ENCODE assay signal across 1 cellular context in the genomic region with DNA sequence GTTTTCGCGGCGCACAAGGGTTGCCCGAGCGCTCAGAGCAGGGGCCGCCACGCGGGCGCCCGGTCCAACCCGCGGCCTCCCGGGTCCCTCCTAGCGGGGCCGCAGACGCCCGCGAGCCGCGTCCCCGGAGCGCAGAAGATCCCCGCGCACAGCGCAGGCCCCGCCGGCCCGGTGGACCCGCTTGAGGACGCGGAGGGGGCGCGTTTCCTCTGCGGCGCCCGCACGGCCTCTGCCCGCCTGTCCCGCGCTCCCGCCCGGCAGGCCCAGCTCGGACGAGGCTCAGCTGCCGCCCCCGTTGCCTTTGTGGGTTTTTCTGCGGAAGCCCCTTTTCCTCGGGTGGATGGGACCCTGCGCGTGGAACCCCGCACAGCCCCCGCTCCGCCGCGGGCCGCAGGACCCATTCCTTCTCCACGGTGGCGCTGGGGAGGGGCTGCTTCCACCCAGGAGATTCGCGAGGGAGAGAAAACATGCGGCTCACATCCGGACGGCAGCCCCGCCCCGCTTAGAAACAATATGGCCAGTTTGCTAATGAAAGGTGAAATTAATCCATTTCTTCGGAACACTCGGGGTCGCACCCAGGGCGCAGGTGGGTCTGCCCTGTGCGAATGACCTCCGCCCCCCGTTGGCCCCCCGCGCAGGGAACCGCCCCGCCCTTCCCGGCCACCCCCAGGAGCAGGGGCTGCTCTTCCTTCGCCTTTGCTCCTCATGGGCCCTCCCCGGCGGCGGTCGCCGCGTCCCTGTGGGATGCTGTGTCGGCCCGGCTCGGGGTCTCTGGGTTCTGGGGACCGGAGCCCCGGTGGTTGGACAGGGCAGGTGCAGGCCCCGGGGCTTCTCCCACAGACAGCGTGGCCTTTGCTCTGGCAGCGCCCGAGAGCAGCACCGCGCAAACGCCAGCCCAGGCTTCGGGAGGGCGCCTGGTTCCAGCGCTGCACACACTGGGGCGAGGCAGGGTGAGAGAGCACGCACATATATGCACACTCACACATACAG.
TF ChIP-seq lines count a peak whose summit lies in the region.

No MANE protein-coding gene starts in this region.

TF ChIP-seq in WTC11, 78 proteins besides CTCF, POLR2A, EP300 and RAD21 (continued from another document):
- 0 out of 2 replicates have a peak, but pooled peaks have one; percentile 44 for TF ChIP-seq FOXK1 (CRISPR knock-in tag; IDR thresholded peaks at IDR 0.05)
- TF ChIP-seq, protein P1, sequence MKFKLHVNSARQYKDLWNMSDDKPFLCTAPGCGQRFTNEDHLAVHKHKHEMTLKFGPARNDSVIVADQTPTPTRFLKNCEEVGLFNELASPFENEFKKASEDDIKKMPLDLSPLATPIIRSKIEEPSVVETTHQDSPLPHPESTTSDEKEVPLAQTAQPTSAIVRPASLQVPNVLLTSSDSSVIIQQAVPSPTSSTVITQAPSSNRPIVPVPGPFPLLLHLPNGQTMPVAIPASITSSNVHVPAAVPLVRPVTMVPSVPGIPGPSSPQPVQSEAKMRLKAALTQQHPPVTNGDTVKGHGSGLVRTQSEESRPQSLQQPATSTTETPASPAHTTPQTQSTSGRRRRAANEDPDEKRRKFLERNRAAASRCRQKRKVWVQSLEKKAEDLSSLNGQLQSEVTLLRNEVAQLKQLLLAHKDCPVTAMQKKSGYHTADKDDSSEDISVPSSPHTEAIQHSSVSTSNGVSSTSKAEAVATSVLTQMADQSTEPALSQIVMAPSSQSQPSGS (CRISPR knock-in tag; IDR thresholded peaks at IDR 0.05; ENCODE audit: borderline replicate concordance, low read depth) = no peak
- peak; percentile 47; the same call in 1 of the 2 replicates for TF ChIP-seq ETV6 (CRISPR knock-in tag; IDR thresholded peaks at IDR 0.05)
- peak; percentile 24; the same call in 1 of the 2 replicates for TF ChIP-seq ESRRA (CRISPR knock-in tag; IDR thresholded peaks at IDR 0.05; ENCODE audit: borderline replicate concordance)
- TF ChIP-seq, protein P2, sequence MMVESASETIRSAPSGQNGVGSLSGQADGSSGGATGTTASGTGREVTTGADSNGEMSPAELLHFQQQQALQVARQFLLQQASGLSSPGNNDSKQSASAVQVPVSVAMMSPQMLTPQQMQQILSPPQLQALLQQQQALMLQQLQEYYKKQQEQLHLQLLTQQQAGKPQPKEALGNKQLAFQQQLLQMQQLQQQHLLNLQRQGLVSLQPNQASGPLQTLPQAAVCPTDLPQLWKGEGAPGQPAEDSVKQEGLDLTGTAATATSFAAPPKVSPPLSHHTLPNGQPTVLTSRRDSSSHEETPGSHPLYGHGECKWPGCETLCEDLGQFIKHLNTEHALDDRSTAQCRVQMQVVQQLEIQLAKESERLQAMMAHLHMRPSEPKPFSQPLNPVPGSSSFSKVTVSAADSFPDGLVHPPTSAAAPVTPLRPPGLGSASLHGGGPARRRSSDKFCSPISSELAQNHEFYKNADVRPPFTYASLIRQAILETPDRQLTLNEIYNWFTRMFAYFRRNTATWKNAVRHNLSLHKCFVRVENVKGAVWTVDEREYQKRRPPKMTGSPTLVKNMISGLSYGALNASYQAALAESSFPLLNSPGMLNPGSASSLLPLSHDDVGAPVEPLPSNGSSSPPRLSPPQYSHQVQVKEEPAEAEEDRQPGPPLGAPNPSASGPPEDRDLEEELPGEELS (CRISPR knock-in tag; IDR thresholded peaks at IDR 0.05) = peak; percentile 85
- 0 out of 2 replicates have a peak, but pooled peaks have one; percentile 43 for TF ChIP-seq ZNF317 (CRISPR knock-in tag; IDR thresholded peaks at IDR 0.05; ENCODE audit: borderline replicate concordance, low read depth)
- TF ChIP-seq, protein P3, sequence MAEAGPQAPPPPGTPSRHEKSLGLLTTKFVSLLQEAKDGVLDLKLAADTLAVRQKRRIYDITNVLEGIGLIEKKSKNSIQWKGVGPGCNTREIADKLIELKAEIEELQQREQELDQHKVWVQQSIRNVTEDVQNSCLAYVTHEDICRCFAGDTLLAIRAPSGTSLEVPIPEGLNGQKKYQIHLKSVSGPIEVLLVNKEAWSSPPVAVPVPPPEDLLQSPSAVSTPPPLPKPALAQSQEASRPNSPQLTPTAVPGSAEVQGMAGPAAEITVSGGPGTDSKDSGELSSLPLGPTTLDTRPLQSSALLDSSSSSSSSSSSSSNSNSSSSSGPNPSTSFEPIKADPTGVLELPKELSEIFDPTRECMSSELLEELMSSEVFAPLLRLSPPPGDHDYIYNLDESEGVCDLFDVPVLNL (CRISPR knock-in tag; IDR thresholded peaks at IDR 0.05; ENCODE audit: borderline replicate concordance, low read depth) = 0 out of 2 replicates have a peak, but pooled peaks have one; percentile 36
- TF ChIP-seq IRF1 (CRISPR knock-in tag; IDR thresholded peaks at IDR 0.05) = 0 out of 2 replicates have a peak, but pooled peaks have one; percentile 83
- TF ChIP-seq ZNF263 (CRISPR knock-in tag; IDR thresholded peaks at IDR 0.05; ENCODE audit: low read depth) = peak; percentile 42; the same call in 1 of the 2 replicates
- TF ChIP-seq ELF4 (CRISPR knock-in tag; IDR thresholded peaks at IDR 0.05; ENCODE audit: low read depth) = peak; percentile 84; the same call in 1 of the 2 replicates
- TF ChIP-seq NR2C2 (CRISPR knock-in tag; IDR thresholded peaks at IDR 0.05) = 0 out of 2 replicates have a peak, but pooled peaks have one; percentile 31
- peak; percentile 76; the same call in 1 of the 2 replicates for TF ChIP-seq TP53 (CRISPR knock-in tag; IDR thresholded peaks at IDR 0.05)
- 0 out of 2 replicates have a peak, but pooled peaks have one; percentile 29 for TF ChIP-seq IRF2 (CRISPR knock-in tag; IDR thresholded peaks at IDR 0.05; ENCODE audit: borderline replicate concordance, low read depth)
- TF ChIP-seq GTF2I (CRISPR knock-in tag; conservative IDR thresholded peaks at IDR 0.05) = no peak
- peak; percentile 91 for TF ChIP-seq JUN (CRISPR knock-in tag; IDR thresholded peaks at IDR 0.05)
- peak; percentile 58; the same call in 1 of the 2 replicates for TF ChIP-seq TEAD1 (CRISPR knock-in tag; IDR thresholded peaks at IDR 0.05)
- TF ChIP-seq TCF7 (CRISPR knock-in tag; IDR thresholded peaks at IDR 0.05; ENCODE audit: low read depth) = 0 out of 2 replicates have a peak, but pooled peaks have one; percentile 36
- no peak for TF ChIP-seq OVOL2 (CRISPR knock-in tag; IDR thresholded peaks at IDR 0.05; ENCODE audit: borderline replicate concordance)
- TF ChIP-seq, protein P4, sequence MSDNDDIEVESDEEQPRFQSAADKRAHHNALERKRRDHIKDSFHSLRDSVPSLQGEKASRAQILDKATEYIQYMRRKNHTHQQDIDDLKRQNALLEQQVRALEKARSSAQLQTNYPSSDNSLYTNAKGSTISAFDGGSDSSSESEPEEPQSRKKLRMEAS (CRISPR knock-in tag; IDR thresholded peaks at IDR 0.05) = peak; percentile 79
- no peak for TF ChIP-seq ZNF423 (CRISPR knock-in tag; IDR thresholded peaks at IDR 0.05)
- TF ChIP-seq ARID4B (CRISPR knock-in tag; IDR thresholded peaks at IDR 0.05; ENCODE audit: borderline replicate concordance) = peak; percentile 82; the same call in 1 of the 2 replicates
